In genomic region chr3:45861043-45861846, GRCh38 we compare ENCODE assay signal across 13 cellular contexts. TPM values are rescaled to one million over a fixed set of nuclear protein-coding genes. Genes with fewer than 3 reads are reported as not detected.
DNase-seq lines count a peak whose midpoint lies in the region; ATAC-seq and TF ChIP-seq lines count a peak whose summit lies in the region.
"Had no signal": no experiment of that assay in that cellular context is flagged by ENCODE, and none has a peak within 500 bp of the region (broad histone marks: within the 10 kb centered on the region; RNA-seq: fewer than 3 reads in every experiment).

No MANE protein-coding gene starts in this region.

- no peak overlapping the region for H2AK5ac ChIP-seq in mesendoderm (ENCODE audit: low read length)

- no peak overlapping the region for H3K9ac ChIP-seq in mesendoderm (ENCODE audit: low read length)

- no peak overlapping the region for H3K23ac ChIP-seq in mesendoderm (ENCODE audit: low read length)

- no peaks in the 10 kb centered on the region for H3K79me1 ChIP-seq in mesendoderm (ENCODE audit: low read length)

- H3K9me3 Mint-ChIP-seq in activated T-helper 17 cell treated with anti-CD3 and anti-CD28 coated beads, Interleukin-2, amount 50 U/mL, for 72 hours: peaks cover 9% of the 10 kb centered on the region

- H3K27ac ChIP-seq in coronary artery: no peak overlapping the region
- no peak overlapping the region for H3K27ac ChIP-seq in mesendoderm (ENCODE audit: low read depth, low read length)

- no peak overlapping the region for H2BK5ac ChIP-seq in mesendoderm (ENCODE audit: low read length)

- no CpG with 5 or more reads among the region's 8 CpGs for WGBS in mesendoderm (ENCODE audit: extremely low coverage, insufficient coverage, low lambda C conversion rate)

- H3K27me3 ChIP-seq in mesendoderm (ENCODE audit: insufficient read depth, low read length, poor library complexity): no peaks in the 10 kb centered on the region

- no peak overlapping the region for H4K8ac ChIP-seq in mesendoderm (ENCODE audit: low read depth, low read length)

- H3K4ac ChIP-seq in mesendoderm (ENCODE audit: low read depth, low read length): no peak overlapping the region

- H2BK15ac ChIP-seq in mesendoderm (replicated peaks; ENCODE audit: low read depth): no peak overlapping the region

- H3K36me3 ChIP-seq in mesendoderm (ENCODE audit: control insufficient read depth, insufficient read depth, low read length): no peaks in the 10 kb centered on the region

- peak overlapping the region; percentile 26 for H3K27ac Mint-ChIP-seq in activated T-helper 17 cell treated with anti-CD3 and anti-CD28 coated beads, Interleukin-2, amount 50 U/mL, for 72 hours
- H3K27ac Mint-ChIP-seq: CD14-positive monocyte had no signal

- H3K79me2 ChIP-seq in mesendoderm (ENCODE audit: control insufficient read depth, insufficient read depth, low read length): no peaks in the 10 kb centered on the region

- no peak overlapping the region for H4K5ac ChIP-seq in mesendoderm (ENCODE audit: low read length)

- H2BK120ac ChIP-seq in mesendoderm (ENCODE audit: low read depth, low read length): no peak overlapping the region

- H3K4me3 Mint-ChIP-seq in activated T-helper 17 cell treated with anti-CD3 and anti-CD28 coated beads, Interleukin-2, amount 50 U/mL, for 72 hours: peak overlapping the region; percentile 43
- H3K4me3 Mint-ChIP-seq: CD14-positive monocyte had no signal

- ATAC-seq in GM19035 (IDR thresholded peaks at IDR 0.05; ENCODE audit: unreplicated experiment) (peak; percentile 59), HG02973 (IDR thresholded peaks at IDR 0.05; ENCODE audit: unreplicated experiment) (peak; percentile 36)
- ATAC-seq in activated T-helper 17 cell treated with anti-CD3 and anti-CD28 coated beads, Interleukin-2, amount 50 U/mL, for 72 hours (replicated peaks): peak; percentile 76

- no peaks in the 10 kb centered on the region for H3K36me3 Mint-ChIP-seq in activated T-helper 17 cell treated with anti-CD3 and anti-CD28 coated beads, Interleukin-2, amount 50 U/mL, for 72 hours (ENCODE audit: low read depth)
- H3K36me3 Mint-ChIP-seq: CD14-positive monocyte had no signal

- H3K4me3 ChIP-seq in GM12864 (ENCODE audit: low read depth, low read length) (no peak overlapping the region), coronary artery (no peak overlapping the region), mesendoderm (ENCODE audit: low read length) (no peak overlapping the region)

- no peak overlapping the region for H3K56ac ChIP-seq in mesendoderm (ENCODE audit: low read length)

- peak; percentile 69 for DNase-seq in GM12864 (ENCODE audit: low read depth)
- DNase-seq in NCI-H774 (lab: John Stamatoyannopoulos, UW): no peak
- no peak for DNase-seq in coronary artery (ENCODE audit: low spot score)
- DNase-seq in mesendoderm: no peak
- DNase-seq in COLO829 (ENCODE audit: low spot score): no peak
- DNase-seq: activated CD8-positive, alpha-beta memory T cell treated with anti-CD3 and anti-CD28 coated beads, Interleukin-2, amount 50 U/mL, for 48 hours; effector memory CD4-positive, alpha-beta T cell; KBM-7; NCI-H2107 had no signal

- TF ChIP-seq CTCF in GM12864 (IDR thresholded peaks at IDR 0.05; ENCODE audit: low read depth, low read length, missing control alignments) (no peak), coronary artery (IDR thresholded peaks at IDR 0.05) (no peak)

- H3K4me1 Mint-ChIP-seq in activated T-helper 17 cell treated with anti-CD3 and anti-CD28 coated beads, Interleukin-2, amount 50 U/mL, for 72 hours: peaks cover 28% of the 10 kb centered on the region

- no peak overlapping the region for H3K18ac ChIP-seq in mesendoderm (ENCODE audit: low read length)

- H3K4me2 ChIP-seq in mesendoderm (ENCODE audit: low read length): no peak overlapping the region

- no peaks in the 10 kb centered on the region for H3K4me1 ChIP-seq in mesendoderm (ENCODE audit: control insufficient read depth, low read depth, low read length)

- H3K27me3 Mint-ChIP-seq in activated T-helper 17 cell treated with anti-CD3 and anti-CD28 coated beads, Interleukin-2, amount 50 U/mL, for 72 hours: peaks cover 37% of the 10 kb centered on the region

RNA-seq across cellular contexts. Expression of gene LZTFL1, which starts 19.3 kb away (rescaled TPM):
- total RNA-seq in activated T-helper 17 cell treated with anti-CD3 and anti-CD28 coated beads, Interleukin-2, amount 50 U/mL, for 72 hours: 1 to 10 TPM; 3.4 to 5.2 TPM
- 17.3 TPM for polyA plus RNA-seq in mesendoderm (2013, experiment 1 of 2)
- polyA plus RNA-seq in mesendoderm (2013, experiment 2 of 2): 16.3 TPM

RNA-seq across cellular contexts. Expression of gene CCR9, which starts 25.1 kb away (rescaled TPM):
- under 1 TPM; 0.15 to 0.19 TPM for total RNA-seq in activated T-helper 17 cell treated with anti-CD3 and anti-CD28 coated beads, Interleukin-2, amount 50 U/mL, for 72 hours
- not detected for polyA plus RNA-seq in mesendoderm (2013, experiment 1 of 2)
- polyA plus RNA-seq in mesendoderm (2013, experiment 2 of 2): 0.01 TPM
- polyA plus RNA-seq: CD14-positive monocyte had no signal
